ENCODE assay signal across 13 cellular contexts in the genomic region with DNA sequence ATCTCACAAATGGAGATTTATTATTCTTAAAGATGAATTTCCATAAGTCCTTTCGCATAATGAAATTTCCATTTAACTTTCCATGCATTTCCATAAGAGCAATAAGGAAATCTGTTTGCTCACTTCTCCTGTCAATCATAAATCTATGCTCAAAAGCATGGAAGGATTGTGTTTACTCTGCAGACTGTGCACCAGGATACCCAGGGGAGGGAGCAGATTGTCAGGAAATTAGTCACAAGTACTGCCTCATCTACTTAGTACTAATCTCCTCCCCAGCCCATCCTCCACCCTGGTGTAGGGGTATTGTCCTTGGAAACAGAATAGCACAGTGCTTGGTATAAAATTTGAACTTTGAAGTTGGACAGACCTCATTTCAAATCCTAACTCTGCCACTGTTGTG. TPM values are rescaled to one million over a fixed set of nuclear protein-coding genes. Genes with fewer than 3 reads are reported as not detected.
DNase-seq lines count a peak whose midpoint lies in the region; ATAC-seq and TF ChIP-seq lines count a peak whose summit lies in the region.
"Had no signal": no experiment of that assay in that cellular context is flagged by ENCODE, and none has a peak within 500 bp of the region (broad histone marks: within the 10 kb centered on the region; RNA-seq: fewer than 3 reads in every experiment).

No MANE protein-coding gene starts in this region.

- peak; percentile 46 to 69 for ATAC-seq in activated T-cell treated with anti-CD3 and anti-CD28 coated beads, Interleukin-2, amount 50 U/mL, for 4 hours
- ATAC-seq: gastroesophageal sphincter had no signal

- no peaks in the 10 kb centered on the region for H3K9me3 Mint-ChIP-seq in activated T-cell treated with anti-CD3 and anti-CD28 coated beads, Interleukin-2, amount 50 U/mL, for 4 hours
- no peaks in the 10 kb centered on the region for H3K9me3 Mint-ChIP-seq in activated T-cell treated with anti-CD3 and anti-CD28 coated beads, Interleukin-2, amount 50 U/mL, for 24 hours
- peaks cover under 1% of the 10 kb centered on the region for H3K9me3 Mint-ChIP-seq in type B pancreatic cell
- H3K9me3 Mint-ChIP-seq: activated B cell treated with CpG ODN at 0.5 μM for 24 hours had no signal

- H3K27me3 Mint-ChIP-seq in activated T-cell treated with anti-CD3 and anti-CD28 coated beads, Interleukin-2, amount 50 U/mL, for 4 hours (ENCODE audit: low read depth), result no peaks in the 10 kb centered on the region
- H3K27me3 Mint-ChIP-seq in activated T-cell treated with anti-CD3 and anti-CD28 coated beads, Interleukin-2, amount 50 U/mL, for 24 hours, result no peaks in the 10 kb centered on the region
- H3K27me3 Mint-ChIP-seq in type B pancreatic cell, result no peaks in the 10 kb centered on the region

- peaks cover 22% of the 10 kb centered on the region for H3K4me1 Mint-ChIP-seq in activated T-cell treated with anti-CD3 and anti-CD28 coated beads, Interleukin-2, amount 50 U/mL, for 4 hours (ENCODE audit: low read depth)
- peaks cover 19% of the 10 kb centered on the region for H3K4me1 Mint-ChIP-seq in activated T-cell treated with anti-CD3 and anti-CD28 coated beads, Interleukin-2, amount 50 U/mL, for 24 hours (ENCODE audit: low read depth)
- H3K4me1 Mint-ChIP-seq in type B pancreatic cell (ENCODE audit: unreplicated experiment), result peaks cover 9% of the 10 kb centered on the region
- H3K4me1 Mint-ChIP-seq: activated B cell treated with CpG ODN at 0.5 μM for 24 hours had no signal

- H3K4me3 ChIP-seq in cardiac fibroblast (replicated peaks in 1 of 2; ENCODE audit: low read depth in 2 of 2, low read length in 2 of 2), result no peak overlapping the region
- H3K4me3 ChIP-seq: gastroesophageal sphincter, stomach had no signal

- DNase-seq in activated T-cell treated with anti-CD3 and anti-CD28 coated beads, Interleukin-2, amount 50 U/mL, for 4 hours, result no peak
- no peak for DNase-seq in activated T-cell treated with anti-CD3 and anti-CD28 coated beads, Interleukin-2, amount 50 U/mL, for 24 hours
- DNase-seq in NCI-H2171 (lab: John Stamatoyannopoulos, UW) (peak; percentile 19), cardiac fibroblast (ENCODE audit: low read depth in 2 of 2) (peak; percentile 71 to 81), renal cortical epithelial cell (ENCODE audit: low read depth) (peak; percentile 94), type B pancreatic cell (ENCODE audit: extremely low spot score, unreplicated experiment) (no peak), globus pallidus (ENCODE audit: low spot score) (no peak)
- DNase-seq in effector CD8-positive, alpha-beta T cell (lab: John Stamatoyannopoulos, UW), result no peak
- DNase-seq: activated B cell treated with CpG ODN at 0.5 μM for 24 hours, AML-193, anterior cingulate cortex, stomach had no signal

- no peak overlapping the region for H3K4me3 Mint-ChIP-seq in activated T-cell treated with anti-CD3 and anti-CD28 coated beads, Interleukin-2, amount 50 U/mL, for 4 hours
- H3K4me3 Mint-ChIP-seq in activated T-cell treated with anti-CD3 and anti-CD28 coated beads, Interleukin-2, amount 50 U/mL, for 24 hours, result no peak overlapping the region
- no peak overlapping the region for H3K4me3 Mint-ChIP-seq in type B pancreatic cell
- H3K4me3 Mint-ChIP-seq: activated B cell treated with CpG ODN at 0.5 μM for 24 hours had no signal

- no peaks in the 10 kb centered on the region for H3K36me3 Mint-ChIP-seq in activated T-cell treated with anti-CD3 and anti-CD28 coated beads, Interleukin-2, amount 50 U/mL, for 4 hours (ENCODE audit: insufficient read depth)
- no peaks in the 10 kb centered on the region for H3K36me3 Mint-ChIP-seq in activated T-cell treated with anti-CD3 and anti-CD28 coated beads, Interleukin-2, amount 50 U/mL, for 24 hours (ENCODE audit: low read depth)
- no peaks in the 10 kb centered on the region for H3K36me3 Mint-ChIP-seq in type B pancreatic cell

- H3K27ac Mint-ChIP-seq in activated T-cell treated with anti-CD3 and anti-CD28 coated beads, Interleukin-2, amount 50 U/mL, for 24 hours, result no peak overlapping the region
- H3K27ac Mint-ChIP-seq in type B pancreatic cell, result no peak overlapping the region
- H3K27ac Mint-ChIP-seq: activated B cell treated with CpG ODN at 0.5 μM for 24 hours had no signal

- TF ChIP-seq CTCF in cardiac fibroblast (IDR thresholded peaks at IDR 0.05; ENCODE audit: low read depth, low read length) (no peak), type B pancreatic cell (conservative IDR thresholded peaks at IDR 0.05) (no peak)

RNA-seq across cellular contexts. Expression of gene PTGER2, which starts 24.2 kb away (rescaled TPM):
- total RNA-seq in activated T-cell treated with anti-CD3 and anti-CD28 coated beads, Interleukin-2, amount 50 U/mL, for 4 hours, result 10 to 100 TPM; 17.3 to 21.5 (median 17.6) TPM
- total RNA-seq in renal cortical epithelial cell (8.7 and 41.3 TPM in 2 replicates), type B pancreatic cell (ENCODE audit: low replicate concordance) (3.0 and 7.1 TPM in 2 replicates)

Comparison
In these comparisons a context has a peak if more than half of its experiments do, and no peak if none do; other contexts are left out.
1. DNase-seq: peak in NCI-H2171 (single experiment), cardiac fibroblast (2 of 2) and renal cortical epithelial cell (single experiment); none in activated T-cell treated with anti-CD3 and anti-CD28 coated beads, Interleukin-2, amount 50 U/mL, for 4 hours (single experiment), activated T-cell treated with anti-CD3 and anti-CD28 coated beads, Interleukin-2, amount 50 U/mL, for 24 hours (single experiment), effector CD8-positive, alpha-beta T cell (single experiment), type B pancreatic cell (single experiment) and globus pallidus (single experiment).